ENCODE assay signal across 13 cellular contexts in the genomic region with DNA sequence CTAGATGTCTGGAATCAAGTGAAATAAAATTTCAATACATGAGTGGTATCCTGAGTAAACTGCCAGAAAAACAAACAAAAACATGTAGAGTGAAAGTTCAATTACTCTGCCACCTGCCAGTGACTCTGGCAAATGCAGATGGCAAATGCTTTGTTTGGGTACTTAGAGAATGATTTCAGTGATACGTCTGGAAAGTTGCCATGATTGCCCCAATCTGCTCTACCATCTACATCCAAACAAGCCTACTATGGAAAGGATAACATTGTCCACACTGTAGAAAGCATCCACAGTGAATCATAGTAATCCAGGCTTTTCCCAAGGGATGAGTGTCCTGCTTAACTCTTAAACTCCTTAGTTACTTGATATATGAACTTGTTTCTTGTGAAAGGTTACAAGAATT. TPM values are rescaled to one million over a fixed set of nuclear protein-coding genes. Genes with fewer than 3 reads are reported as not detected.
DNase-seq lines count a peak whose midpoint lies in the region; ATAC-seq and TF ChIP-seq lines count a peak whose summit lies in the region.
"Had no signal": no experiment of that assay in that cellular context is flagged by ENCODE, and none has a peak within 500 bp of the region (broad histone marks: within the 10 kb centered on the region; RNA-seq: fewer than 3 reads in every experiment).

No MANE protein-coding gene starts in this region.

- H3K9me2 ChIP-seq in SK-N-SH, result no peaks in the 10 kb centered on the region

- peak; percentile 9; the same call in 1 of the 2 replicates for TF ChIP-seq RAD21 in SK-N-SH (IDR thresholded peaks at IDR 0.05; ENCODE audit: low read length)

- H3K9ac ChIP-seq in SK-N-SH (no peak overlapping the region), rectal smooth muscle tissue (ENCODE audit: low read length) (no peak overlapping the region)

- WGBS in SK-N-SH (ENCODE audit: low lambda C conversion rate), result 0% methylated on average over 1 of the region's 1 CpG

- H3K27me3 ChIP-seq in SK-N-SH (ENCODE audit: insufficient read depth) (no peaks in the 10 kb centered on the region), rectal smooth muscle tissue (ENCODE audit: control insufficient read depth, insufficient read depth, low read length) (no peaks in the 10 kb centered on the region)
- H3K27me3 ChIP-seq: esophagus squamous epithelium had no signal

- no peak for TF ChIP-seq EP300 in SK-N-SH (IDR thresholded peaks at IDR 0.05; ENCODE audit: borderline replicate concordance in 1 of 2, low read depth in 1 of 2, low read length in 1 of 2)

- H3F3A ChIP-seq in SK-N-SH (replicated peaks; ENCODE audit: insufficient read depth), result peaks cover 33% of the 10 kb centered on the region

- H2AFZ ChIP-seq in SK-N-SH (ENCODE audit: low read depth), result no peak overlapping the region; the same call in 1 of the 2 replicates

- in situ Hi-C loops in G401 (cut with HindIII; ENCODE audit: low sequenced_read_pairs), result no loop called here

- POLR2A ChIA-PET in SK-N-SH (lab: Yijun Ruan, JAX), result no interaction called here

- H3K4me3 ChIP-seq in SK-N-SH (ENCODE audit: low read depth in 2 of 2, low read length in 1 of 2), result no peak overlapping the region
- no peak overlapping the region for H3K4me3 ChIP-seq in rectal smooth muscle tissue (ENCODE audit: low read length)
- H3K4me3 ChIP-seq: esophagus squamous epithelium, pancreas had no signal

- H3K9me3 ChIP-seq in SK-N-SH, result no peaks in the 10 kb centered on the region
- H3K9me3 ChIP-seq: esophagus squamous epithelium, pancreas had no signal

- ATAC-seq in HG03460 (IDR thresholded peaks at IDR 0.05; ENCODE audit: unreplicated experiment), result no peak
- ATAC-seq: left colon, pancreas had no signal

- H3K4me1 ChIP-seq in SK-N-SH (ENCODE audit: control insufficient read depth in 1 of 2, insufficient read depth in 2 of 2, low read depth in 1 of 2, low read length in 1 of 2) (peaks cover 12 to 18% of the 10 kb centered on the region in 2 experiments; a peak in 3 of 4 replicates), rectal smooth muscle tissue (ENCODE audit: control insufficient read depth, insufficient read depth, low read length) (peaks cover 19% of the 10 kb centered on the region)

- H4K20me1 ChIP-seq in SK-N-SH (ENCODE audit: insufficient read depth), result no peaks in the 10 kb centered on the region

- H3K36me3 ChIP-seq in SK-N-SH (replicated peaks in 1 of 2; ENCODE audit: control insufficient read depth in 1 of 2, insufficient read depth in 2 of 2, low read length in 1 of 2) (no peaks in the 10 kb centered on the region), rectal smooth muscle tissue (ENCODE audit: control insufficient read depth, insufficient read depth, low read length) (no peaks in the 10 kb centered on the region)
- H3K36me3 ChIP-seq: esophagus squamous epithelium, pancreas had no signal

- peak overlapping the region; percentile 22; the same call in 1 of the 2 replicates for H3K4me2 ChIP-seq in SK-N-SH

- TF ChIP-seq CTCF in SK-N-SH (IDR thresholded peaks at IDR 0.05), result peak; percentile 26

- CTCF ChIA-PET in SK-N-SH (lab: Yijun Ruan, JAX), result interaction anchor here (0.6 kb wide), 1 partner anchor 72 kb away, joined by 3 read pairs; no protein-coding TSS in a partner anchor

- DNase-seq in G401 (ENCODE audit: low spot score), result peak; percentile 19
- peak; percentile 57 for DNase-seq in NCI-H2029 (lab: John Stamatoyannopoulos, UW)
- DNase-seq in SK-N-SH, result peak; percentile 32
- no peak for DNase-seq in activated CD4-positive, alpha-beta T cell treated with anti-CD3 and anti-CD28 coated beads, Interleukin-2, amount 50 U/mL, for 48 hours
- DNase-seq in activated CD8-positive, alpha-beta memory T cell treated with anti-CD3 and anti-CD28 coated beads, Interleukin-2, amount 50 U/mL, for 4 hours, result no peak
- no peak for DNase-seq in COLO829 (ENCODE audit: low spot score)
- DNase-seq: activated CD4-positive, alpha-beta T cell treated with anti-CD3 and anti-CD28 coated beads for 4 hours; esophagus squamous epithelium; GDM1; left colon; pancreas had no signal

- no peaks in the 10 kb centered on the region for H3K79me2 ChIP-seq in SK-N-SH (ENCODE audit: insufficient read depth)

- H3K27ac ChIP-seq in SK-N-SH (ENCODE audit: low read depth in 2 of 2, low read length in 1 of 2) (peak overlapping the region; percentile 4 to 62), rectal smooth muscle tissue (ENCODE audit: low read depth, low read length) (peak overlapping the region; percentile 5)
- H3K27ac ChIP-seq: esophagus squamous epithelium, pancreas had no signal

TF ChIP-seq in SK-N-SH, 30 proteins besides CTCF, POLR2A, EP300 and RAD21 (continues in another document):
- TF ChIP-seq, protein P1, sequence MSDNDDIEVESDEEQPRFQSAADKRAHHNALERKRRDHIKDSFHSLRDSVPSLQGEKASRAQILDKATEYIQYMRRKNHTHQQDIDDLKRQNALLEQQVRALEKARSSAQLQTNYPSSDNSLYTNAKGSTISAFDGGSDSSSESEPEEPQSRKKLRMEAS (IDR thresholded peaks at IDR 0.05; ENCODE audit: low read depth), result no peak
- TF ChIP-seq RFX5 (IDR thresholded peaks at IDR 0.05; ENCODE audit: low read length) (no peak), TAF1 (IDR thresholded peaks at IDR 0.05; ENCODE audit: borderline replicate concordance, low read depth, low read length) (no peak), RXRA (IDR thresholded peaks at IDR 0.05; ENCODE audit: borderline replicate concordance, low read depth) (0 out of 2 replicates have a peak, but pooled peaks have one; percentile 15), GABPA (IDR thresholded peaks at IDR 0.05; ENCODE audit: low read depth) (no peak), POLR2AphosphoS5 (IDR thresholded peaks at IDR 0.05; ENCODE audit: low read depth, low read length) (no peak), MEF2A (IDR thresholded peaks at IDR 0.05; ENCODE audit: borderline replicate concordance, low read depth) (no peak), TEAD4 (IDR thresholded peaks at IDR 0.05; ENCODE audit: borderline replicate concordance, insufficient read depth) (no peak), NRF1 (IDR thresholded peaks at IDR 0.05; ENCODE audit: low read depth, low read length) (no peak), CHD2 (IDR thresholded peaks at IDR 0.05; ENCODE audit: low read length, partially characterized antibody) (no peak), NFIC (IDR thresholded peaks at IDR 0.05; ENCODE audit: borderline replicate concordance) (peak; percentile 74), ELF1 (IDR thresholded peaks at IDR 0.05) (no peak), RCOR1 (IDR thresholded peaks at IDR 0.05; ENCODE audit: low read length) (no peak), YY1 (IDR thresholded peaks at IDR 0.05; ENCODE audit: low read depth) (no peak), JUND (IDR thresholded peaks at IDR 0.05) (0 out of 2 replicates have a peak, but pooled peaks have one; percentile 17), EZH2phosphoT487 (IDR thresholded peaks at IDR 0.05; ENCODE audit: borderline replicate concordance, low read depth) (no peak), SMC3 (IDR thresholded peaks at IDR 0.05; ENCODE audit: low read depth, low read length) (no peak), GATA2 (CRISPR knock-in tag; IDR thresholded peaks at IDR 0.05) (peak; percentile 60), FOXJ3 (CRISPR knock-in tag; IDR thresholded peaks at IDR 0.05) (peak; percentile 33; the same call in 1 of the 2 replicates), TCF12 (IDR thresholded peaks at IDR 0.05) (peak; percentile 60), SIN3A (IDR thresholded peaks at IDR 0.05; ENCODE audit: borderline replicate concordance, low read depth, low read length) (no peak), FOSL2 (IDR thresholded peaks at IDR 0.05; ENCODE audit: borderline replicate concordance, low read depth) (peak; percentile 51; the same call in 1 of the 2 replicates)
- TF ChIP-seq, protein P2, sequence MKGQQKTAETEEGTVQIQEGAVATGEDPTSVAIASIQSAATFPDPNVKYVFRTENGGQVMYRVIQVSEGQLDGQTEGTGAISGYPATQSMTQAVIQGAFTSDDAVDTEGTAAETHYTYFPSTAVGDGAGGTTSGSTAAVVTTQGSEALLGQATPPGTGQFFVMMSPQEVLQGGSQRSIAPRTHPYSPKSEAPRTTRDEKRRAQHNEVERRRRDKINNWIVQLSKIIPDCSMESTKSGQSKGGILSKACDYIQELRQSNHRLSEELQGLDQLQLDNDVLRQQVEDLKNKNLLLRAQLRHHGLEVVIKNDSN (IDR thresholded peaks at IDR 0.05; ENCODE audit: borderline replicate concordance, low read depth), result no peak
- TF ChIP-seq, protein P3, sequence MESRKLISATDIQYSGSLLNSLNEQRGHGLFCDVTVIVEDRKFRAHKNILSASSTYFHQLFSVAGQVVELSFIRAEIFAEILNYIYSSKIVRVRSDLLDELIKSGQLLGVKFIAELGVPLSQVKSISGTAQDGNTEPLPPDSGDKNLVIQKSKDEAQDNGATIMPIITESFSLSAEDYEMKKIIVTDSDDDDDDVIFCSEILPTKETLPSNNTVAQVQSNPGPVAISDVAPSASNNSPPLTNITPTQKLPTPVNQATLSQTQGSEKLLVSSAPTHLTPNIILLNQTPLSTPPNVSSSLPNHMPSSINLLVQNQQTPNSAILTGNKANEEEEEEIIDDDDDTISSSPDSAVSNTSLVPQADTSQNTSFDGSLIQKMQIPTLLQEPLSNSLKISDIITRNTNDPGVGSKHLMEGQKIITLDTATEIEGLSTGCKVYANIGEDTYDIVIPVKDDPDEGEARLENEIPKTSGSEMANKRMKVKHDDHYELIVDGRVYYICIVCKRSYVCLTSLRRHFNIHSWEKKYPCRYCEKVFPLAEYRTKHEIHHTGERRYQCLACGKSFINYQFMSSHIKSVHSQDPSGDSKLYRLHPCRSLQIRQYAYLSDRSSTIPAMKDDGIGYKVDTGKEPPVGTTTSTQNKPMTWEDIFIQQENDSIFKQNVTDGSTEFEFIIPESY (IDR thresholded peaks at IDR 0.05; ENCODE audit: borderline replicate concordance, low read depth), result no peak
- TF ChIP-seq, protein P4, sequence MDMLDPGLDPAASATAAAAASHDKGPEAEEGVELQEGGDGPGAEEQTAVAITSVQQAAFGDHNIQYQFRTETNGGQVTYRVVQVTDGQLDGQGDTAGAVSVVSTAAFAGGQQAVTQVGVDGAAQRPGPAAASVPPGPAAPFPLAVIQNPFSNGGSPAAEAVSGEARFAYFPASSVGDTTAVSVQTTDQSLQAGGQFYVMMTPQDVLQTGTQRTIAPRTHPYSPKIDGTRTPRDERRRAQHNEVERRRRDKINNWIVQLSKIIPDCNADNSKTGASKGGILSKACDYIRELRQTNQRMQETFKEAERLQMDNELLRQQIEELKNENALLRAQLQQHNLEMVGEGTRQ (IDR thresholded peaks at IDR 0.05; ENCODE audit: borderline replicate concordance, low read depth, low read length), result no peak

RNA-seq across cellular contexts. Expression of a gene that starts 3.4 kb away (rescaled TPM):
- not detected in 2 replicates for total RNA-seq in G401 (2014; rRNA removed; shearing (Covaris generic))
- polyA plus RNA-seq in SK-N-SH (2012; rRNA removed), result 0.21 and 0.34 TPM in 2 replicates
- 0.17 and 0.23 TPM in 2 replicates for polyA plus RNA-seq in SK-N-SH (2012; cell fraction: cytosol; rRNA removed)
- 0.31 and 0.36 TPM in 2 replicates for polyA plus RNA-seq in SK-N-SH (2012; cell fraction: nucleus; rRNA removed)
- total RNA-seq: esophagus squamous epithelium, left colon had no signal

Comparison
In these comparisons a context has a peak if more than half of its experiments do, and no peak if none do; other contexts are left out.
1. DNase-seq: peak in G401 (single experiment), NCI-H2029 (single experiment) and SK-N-SH (single experiment); none in activated CD4-positive, alpha-beta T cell treated with anti-CD3 and anti-CD28 coated beads, Interleukin-2, amount 50 U/mL, for 48 hours (0 of 2), activated CD8-positive, alpha-beta memory T cell treated with anti-CD3 and anti-CD28 coated beads, Interleukin-2, amount 50 U/mL, for 4 hours (single experiment) and COLO829 (single experiment).